ENCODE assay signal across 13 cellular contexts in the genomic region with DNA sequence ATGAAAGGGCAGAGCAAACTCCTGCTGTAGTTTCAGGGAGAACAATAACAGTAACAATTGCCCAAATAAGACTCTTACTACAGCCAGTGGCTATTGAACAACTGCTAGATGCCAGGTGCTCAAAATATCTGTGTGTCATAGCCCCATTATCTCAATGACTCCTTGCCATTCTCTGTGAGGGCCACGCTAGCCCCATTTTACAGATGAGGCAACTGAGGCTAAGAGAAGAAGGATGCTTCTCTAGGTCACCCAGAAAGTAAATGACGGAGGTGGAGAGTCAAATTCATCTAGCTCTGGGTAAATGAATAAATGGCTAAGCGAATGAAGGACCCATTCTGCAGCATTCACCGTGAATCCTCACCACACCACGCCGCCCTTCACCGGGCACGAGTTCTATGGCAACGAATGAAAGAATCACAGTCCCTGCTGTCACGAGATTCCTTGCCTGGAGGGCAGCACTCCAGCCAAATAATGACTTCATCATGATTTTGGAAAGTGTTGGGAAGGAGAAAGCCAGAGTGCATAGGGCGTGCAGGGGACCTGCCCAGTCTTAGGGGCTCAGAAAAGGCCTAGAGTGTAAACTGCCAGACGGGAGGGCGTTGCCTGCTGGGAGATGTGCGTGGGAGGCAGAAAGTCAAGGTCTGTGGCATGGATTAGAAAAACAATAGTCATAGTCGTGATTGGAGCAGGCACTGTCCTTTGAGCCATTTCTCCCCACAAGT.
A peak's percentile ranks its signal among the peaks of the same experiment; 100 is the strongest.
DNase-seq lines count a peak whose midpoint lies in the region; ATAC-seq, FAIRE-seq and TF ChIP-seq lines count a peak whose summit lies in the region.
"Had no signal": no experiment of that assay in that cellular context is flagged by ENCODE, and none has a peak within 500 bp of the region (broad histone marks: within the 10 kb centered on the region; RNA-seq: fewer than 3 reads in every experiment).

No MANE protein-coding gene starts in this region.

- CTCF ChIA-PET in activated CD8-positive, alpha-beta memory T cell treated with anti-CD3 and anti-CD28 coated beads, Interleukin-2, amount 10 ng/mL, durations not matched to agents 7 days and 5 days (lab: Charles Lee), result interaction anchor here (1.3 kb wide), 1 partner anchor 23 kb away, joined by 3 read pairs; no protein-coding TSS in a partner anchor

- H3K27me3 ChIP-seq in astrocyte (ENCODE audit: insufficient read depth, low read length), result no peaks in the 10 kb centered on the region
- H3K27me3 ChIP-seq in heart left ventricle, result no peaks in the 10 kb centered on the region
- H3K27me3 ChIP-seq in psoas muscle (ENCODE audit: insufficient read depth in 3 of 3, low read length in 2 of 3), result no peaks in the 10 kb centered on the region
- H3K27me3 ChIP-seq: SJSA1 had no signal

- FAIRE-seq in astrocyte (lab: Jason Lieb, UNC) (peak; percentile 5), frontal cortex (lab: Jason Lieb, UNC) (no peak)

- peaks cover 4% of the 10 kb centered on the region for H3K9me3 Mint-ChIP-seq in astrocyte (ENCODE audit: unreplicated experiment)
- no peaks in the 10 kb centered on the region for H3K9me3 Mint-ChIP-seq in activated CD8-positive, alpha-beta memory T cell treated with anti-CD3 and anti-CD28 coated beads, Interleukin-2, amount 10 ng/mL, durations not matched to agents 7 days and 5 days (ENCODE audit: low read depth)
- H3K9me3 Mint-ChIP-seq: activated naive CD4-positive, alpha-beta T cell treated with anti-CD3 and anti-CD28 coated beads, Interleukin-2, amount 50 U/mL, for 24 hours had no signal

- H3K36me3 ChIP-seq in astrocyte (ENCODE audit: insufficient read depth, low read length), result no peaks in the 10 kb centered on the region
- H3K36me3 ChIP-seq in heart left ventricle, result no peaks in the 10 kb centered on the region
- no peaks in the 10 kb centered on the region for H3K36me3 ChIP-seq in psoas muscle (ENCODE audit: insufficient read depth in 1 of 2, low read depth in 1 of 2)
- H3K36me3 ChIP-seq: SJSA1 had no signal

- H3K27ac Mint-ChIP-seq in astrocyte (ENCODE audit: unreplicated experiment), result no peak overlapping the region
- no peak overlapping the region for H3K27ac Mint-ChIP-seq in activated CD8-positive, alpha-beta memory T cell treated with anti-CD3 and anti-CD28 coated beads, Interleukin-2, amount 10 ng/mL, durations not matched to agents 7 days and 5 days
- H3K27ac Mint-ChIP-seq: activated CD4-positive, alpha-beta T cell treated with anti-CD3 and anti-CD28 coated beads, Interleukin-2, amount 10 ng/mL, durations not matched to agents 7 days and 5 days; activated naive CD4-positive, alpha-beta T cell treated with anti-CD3 and anti-CD28 coated beads, Interleukin-2, amount 50 U/mL, for 24 hours had no signal

- H3K27me3 Mint-ChIP-seq in astrocyte (ENCODE audit: low read depth, unreplicated experiment), result peaks cover 9% of the 10 kb centered on the region
- H3K27me3 Mint-ChIP-seq in activated CD8-positive, alpha-beta memory T cell treated with anti-CD3 and anti-CD28 coated beads, Interleukin-2, amount 10 ng/mL, durations not matched to agents 7 days and 5 days, result peaks cover 6% of the 10 kb centered on the region
- H3K27me3 Mint-ChIP-seq: activated naive CD4-positive, alpha-beta T cell treated with anti-CD3 and anti-CD28 coated beads, Interleukin-2, amount 50 U/mL, for 24 hours had no signal

- H3K4me1 Mint-ChIP-seq in astrocyte (ENCODE audit: low read depth, unreplicated experiment), result peaks cover 13% of the 10 kb centered on the region
- H3K4me1 Mint-ChIP-seq in activated CD8-positive, alpha-beta memory T cell treated with anti-CD3 and anti-CD28 coated beads, Interleukin-2, amount 10 ng/mL, durations not matched to agents 7 days and 5 days, result peaks cover 5% of the 10 kb centered on the region

- no peaks in the 10 kb centered on the region for H3K79me2 ChIP-seq in astrocyte (ENCODE audit: insufficient read depth, low read length)

- TF ChIP-seq POLR2A in heart left ventricle (IDR thresholded peaks at IDR 0.05), result no peak

- peak overlapping the region; percentile 61 for H2AFZ ChIP-seq in astrocyte (ENCODE audit: low read depth, low read length)

- no peak overlapping the region for H3K9ac ChIP-seq in astrocyte (ENCODE audit: low read length)
- H3K9ac ChIP-seq: KMS-11 had no signal

- TF ChIP-seq CTCF in astrocyte (IDR thresholded peaks at IDR 0.05; ENCODE audit: insufficient read depth, low read depth, low read length) (no peak), heart left ventricle (IDR thresholded peaks at IDR 0.05) (no peak), psoas muscle (IDR thresholded peaks at IDR 0.05) (no peak)

- ATAC-seq in heart left ventricle (peak; percentile 57 to 78 (median 74)), psoas muscle (peak in 1 of 4 donors; percentile 17), GM21723 (IDR thresholded peaks at IDR 0.05; ENCODE audit: unreplicated experiment) (no peak)
- ATAC-seq in activated CD8-positive, alpha-beta memory T cell treated with anti-CD3 and anti-CD28 coated beads, Interleukin-2, amount 10 ng/mL, durations not matched to agents 7 days and 5 days, result no peak

- WGBS in heart left ventricle, 4 donors, result 46 to 60% (median 51%) methylated on average over 15 of the region's 15 CpGs
- 37 to 59% (median 45%) methylated on average over 15 of the region's 15 CpGs for WGBS in psoas muscle, 3 donors

- H3K4me3 Mint-ChIP-seq in astrocyte (ENCODE audit: unreplicated experiment), result no peak overlapping the region
- H3K4me3 Mint-ChIP-seq in activated CD8-positive, alpha-beta memory T cell treated with anti-CD3 and anti-CD28 coated beads, Interleukin-2, amount 10 ng/mL, durations not matched to agents 7 days and 5 days, result no peak overlapping the region
- H3K4me3 Mint-ChIP-seq: activated CD4-positive, alpha-beta T cell treated with anti-CD3 and anti-CD28 coated beads, Interleukin-2, amount 10 ng/mL, durations not matched to agents 7 days and 5 days; activated naive CD4-positive, alpha-beta T cell treated with anti-CD3 and anti-CD28 coated beads, Interleukin-2, amount 50 U/mL, for 24 hours had no signal

- DNase-seq in EH (ENCODE audit: low read depth) (peak; percentile 78), astrocyte (ENCODE audit: low read depth) (peak; percentile 68), heart left ventricle (peak in 3 of 5 donors; percentile 39 to 65 (median 43)), psoas muscle (peak; percentile 56 to 58), NCI-H1048 (lab: John Stamatoyannopoulos, UW) (no peak), frontal cortex (ENCODE audit: low spot score in 2 of 2) (no peak)
- no peak for DNase-seq in activated CD8-positive, alpha-beta memory T cell treated with anti-CD3 and anti-CD28 coated beads, Interleukin-2, amount 10 ng/mL, durations not matched to agents 7 days and 5 days
- DNase-seq: activated CD4-positive, alpha-beta T cell treated with anti-CD3 and anti-CD28 coated beads, Interleukin-2, amount 10 ng/mL, durations not matched to agents 7 days and 5 days; effector memory CD4-positive, alpha-beta T cell had no signal

- H3K27ac ChIP-seq in astrocyte (ENCODE audit: low read depth, low read length) (peak overlapping the region; percentile 4), heart left ventricle (peak overlapping the region in 5 of 12 donors; percentile 1 to 47 (median 30)), psoas muscle (no peak overlapping the region)
- H3K27ac ChIP-seq: KMS-11, SJSA1 had no signal

- peaks cover 3% of the 10 kb centered on the region for H3K9me3 ChIP-seq in astrocyte (ENCODE audit: insufficient read depth, low read depth, low read length)
- peaks cover 0 to 10% (median 0%) of the 10 kb centered on the region in 12 donors for H3K9me3 ChIP-seq in heart left ventricle
- H3K9me3 ChIP-seq in psoas muscle, result no peaks in the 10 kb centered on the region
- H3K9me3 ChIP-seq: SJSA1 had no signal

- H3K36me3 Mint-ChIP-seq in astrocyte (ENCODE audit: low read depth, unreplicated experiment), result no peaks in the 10 kb centered on the region
- H3K36me3 Mint-ChIP-seq in activated CD8-positive, alpha-beta memory T cell treated with anti-CD3 and anti-CD28 coated beads, Interleukin-2, amount 10 ng/mL, durations not matched to agents 7 days and 5 days, result no peaks in the 10 kb centered on the region
- H3K36me3 Mint-ChIP-seq: activated naive CD4-positive, alpha-beta T cell treated with anti-CD3 and anti-CD28 coated beads, Interleukin-2, amount 50 U/mL, for 24 hours had no signal

- H4K20me1 ChIP-seq in astrocyte (ENCODE audit: insufficient read depth, low read length), result no peaks in the 10 kb centered on the region

- H3K4me1 ChIP-seq in astrocyte (ENCODE audit: insufficient read depth, low read length), result peaks cover 23% of the 10 kb centered on the region
- peaks cover 0 to 36% (median 13%) of the 10 kb centered on the region in 12 donors for H3K4me1 ChIP-seq in heart left ventricle
- H3K4me1 ChIP-seq in psoas muscle, result no peaks in the 10 kb centered on the region

- intact Hi-C loops in heart left ventricle (cut with DNase I) (no loop called here), psoas muscle (cut with DNase I) (no loop called here)

- peak overlapping the region; percentile 53 for H3K4me2 ChIP-seq in astrocyte (ENCODE audit: low read length)
- H3K4me2 ChIP-seq: KMS-11 had no signal

- H3K4me3 ChIP-seq in astrocyte (ENCODE audit: insufficient read depth, low read depth, low read length), result no peak overlapping the region
- no peak overlapping the region for H3K4me3 ChIP-seq in heart left ventricle
- no peak overlapping the region for H3K4me3 ChIP-seq in psoas muscle
- H3K4me3 ChIP-seq: SJSA1 had no signal

Comparison
In these comparisons a context has a peak if more than half of its experiments do, and no peak if none do; other contexts are left out.
1. DNase-seq: peak in EH (single experiment), astrocyte (single experiment), heart left ventricle (3 of 5) and psoas muscle (2 of 2); none in NCI-H1048 (single experiment), frontal cortex (0 of 2) and activated CD8-positive, alpha-beta memory T cell treated with anti-CD3 and anti-CD28 coated beads, Interleukin-2, amount 10 ng/mL, durations not matched to agents 7 days and 5 days (single experiment).
2. ATAC-seq: peak in heart left ventricle (4 of 4); none in activated CD8-positive, alpha-beta memory T cell treated with anti-CD3 and anti-CD28 coated beads, Interleukin-2, amount 10 ng/mL, durations not matched to agents 7 days and 5 days (single experiment) and GM21723 (single experiment).